26 cellular contexts compared by ENCODE assay signal in genomic region chr11:120054016-120054752, GRCh38.
"Had no signal": no experiment of that assay in that cellular context is flagged by ENCODE, and none has a peak within 500 bp of the region (broad histone marks: within the 10 kb centered on the region; RNA-seq: fewer than 3 reads in every experiment).

No MANE protein-coding gene starts in this region.

- H3K9me3 ChIP-seq: colonic mucosa, heart left ventricle, lower lobe of right lung, pancreas, right lobe of liver, transverse colon had no signal

- H3K27me3 Mint-ChIP-seq: activated naive CD8-positive, alpha-beta T cell treated with anti-CD3 and anti-CD28 coated beads for 36 hours had no signal

- H3K4me3 Mint-ChIP-seq: activated CD4-positive, alpha-beta memory T cell treated with anti-CD3 and anti-CD28 coated beads, Interleukin-2, amount 10 ng/mL, durations not matched to agents 7 days and 5 days; activated CD4-positive, alpha-beta T cell treated with anti-CD3 and anti-CD28 coated beads, Interleukin-2, amount 10 ng/mL, durations not matched to agents 24 days and 14 days; activated naive CD8-positive, alpha-beta T cell treated with anti-CD3 and anti-CD28 coated beads for 36 hours; activated T-cell treated with anti-CD3 and anti-CD28 coated beads, Interleukin-2, amount 50 U/mL, for 24 hours; activated T-helper 17 cell treated with anti-CD3 and anti-CD28 coated beads, Interleukin-2, amount 50 U/mL, for 72 hours; naive thymus-derived CD8-positive, alpha-beta T cell; neural progenitor cell; stimulated activated memory B cell treated with anti-CD40 and anti-IgM and Interleukin-4, amounts not matched to agents 10 μg/mL and 1 μg/mL and 100 μg/mL, for 72 hours; T-helper 2 cell treated with Interferon-gamma antibody and Interleukin-4, amounts not matched to agents 5 μg/mL and 100 μg/mL, for 36 hours had no signal

- H3K9me3 Mint-ChIP-seq: activated CD4-positive, alpha-beta memory T cell treated with anti-CD3 and anti-CD28 coated beads, Interleukin-2, amount 10 ng/mL, durations not matched to agents 7 days and 5 days; activated CD4-positive, alpha-beta T cell treated with anti-CD3 and anti-CD28 coated beads, Interleukin-2, amount 10 ng/mL, durations not matched to agents 24 days and 14 days; activated naive CD8-positive, alpha-beta T cell treated with anti-CD3 and anti-CD28 coated beads for 36 hours; activated T-cell treated with anti-CD3 and anti-CD28 coated beads, Interleukin-2, amount 50 U/mL, for 24 hours; naive thymus-derived CD8-positive, alpha-beta T cell; stimulated activated memory B cell treated with anti-CD40 and anti-IgM and Interleukin-4, amounts not matched to agents 10 μg/mL and 1 μg/mL and 100 μg/mL, for 72 hours; T-helper 2 cell treated with Interferon-gamma antibody and Interleukin-4, amounts not matched to agents 5 μg/mL and 100 μg/mL, for 36 hours had no signal

- H3K4me1 Mint-ChIP-seq: activated CD4-positive, alpha-beta memory T cell treated with anti-CD3 and anti-CD28 coated beads, Interleukin-2, amount 10 ng/mL, durations not matched to agents 7 days and 5 days; activated CD4-positive, alpha-beta T cell treated with anti-CD3 and anti-CD28 coated beads, Interleukin-2, amount 10 ng/mL, durations not matched to agents 24 days and 14 days; activated naive CD8-positive, alpha-beta T cell treated with anti-CD3 and anti-CD28 coated beads for 36 hours; activated T-helper 17 cell treated with anti-CD3 and anti-CD28 coated beads, Interleukin-2, amount 50 U/mL, for 72 hours; naive thymus-derived CD8-positive, alpha-beta T cell; stimulated activated memory B cell treated with anti-CD40 and anti-IgM and Interleukin-4, amounts not matched to agents 10 μg/mL and 1 μg/mL and 100 μg/mL, for 72 hours had no signal

- ATAC-seq: activated CD4-positive, CD25-positive, alpha-beta regulatory T cell treated with anti-CD3 and anti-CD28 coated beads, Interleukin-2, amount 50 U/mL, for 24 hours; activated T-helper 17 cell treated with anti-CD3 and anti-CD28 coated beads, Interleukin-2, amount 50 U/mL, for 72 hours; heart left ventricle; left colon; lower lobe of right lung; naive thymus-derived CD8-positive, alpha-beta T cell; pancreas; right lobe of liver; SK-N-SH treated with all-trans-retinoic acid at 6 μM for 48 hours; stimulated activated memory B cell treated with anti-CD40 and anti-IgM and Interleukin-4, amounts not matched to agents 10 μg/mL and 1 μg/mL and 100 μg/mL, for 72 hours had no signal

- FAIRE-seq: astrocyte, islet of Langerhans, pancreas, small intestine had no signal

- DNase-seq: activated CD4-positive, alpha-beta memory T cell treated with anti-CD3 and anti-CD28 coated beads, Interleukin-2, amount 10 ng/mL, durations not matched to agents 7 days and 5 days; activated CD4-positive, alpha-beta T cell treated with anti-CD3 and anti-CD28 coated beads, Interleukin-2, amount 10 ng/mL, durations not matched to agents 24 days and 14 days; activated naive CD4-positive, alpha-beta T cell; activated naive CD8-positive, alpha-beta T cell treated with anti-CD3 and anti-CD28 coated beads for 36 hours; activated T-cell treated with anti-CD3 and anti-CD28 coated beads, Interleukin-2, amount 50 U/mL, for 24 hours; colonic mucosa; dorsolateral prefrontal cortex; heart left ventricle; left colon; lower lobe of right lung; mesendoderm; naive thymus-derived CD8-positive, alpha-beta T cell; pancreas; right lobe of liver; small intestine; stimulated activated CD4-positive, alpha-beta T cell treated with anti-CD3 and anti-CD28 coated beads, Interleukin-2, amount 100 ng/mL, for 24 hours; transverse colon had no signal

- H3K36me3 Mint-ChIP-seq: activated naive CD8-positive, alpha-beta T cell treated with anti-CD3 and anti-CD28 coated beads for 36 hours; naive thymus-derived CD8-positive, alpha-beta T cell; stimulated activated memory B cell treated with anti-CD40 and anti-IgM and Interleukin-4, amounts not matched to agents 10 μg/mL and 1 μg/mL and 100 μg/mL, for 72 hours had no signal

- H3K4me1 ChIP-seq: colonic mucosa, heart left ventricle, lower lobe of right lung, pancreas, right lobe of liver, transverse colon had no signal

- H3K27me3 ChIP-seq: colonic mucosa, dorsolateral prefrontal cortex, neural progenitor cell, pancreas, right lobe of liver, transverse colon had no signal

- H3K27ac Mint-ChIP-seq: activated CD4-positive, alpha-beta memory T cell treated with anti-CD3 and anti-CD28 coated beads, Interleukin-2, amount 10 ng/mL, durations not matched to agents 7 days and 5 days; activated CD4-positive, alpha-beta T cell treated with anti-CD3 and anti-CD28 coated beads, Interleukin-2, amount 10 ng/mL, durations not matched to agents 24 days and 14 days; activated naive CD8-positive, alpha-beta T cell treated with anti-CD3 and anti-CD28 coated beads for 36 hours; activated T-cell treated with anti-CD3 and anti-CD28 coated beads, Interleukin-2, amount 50 U/mL, for 24 hours; activated T-helper 17 cell treated with anti-CD3 and anti-CD28 coated beads, Interleukin-2, amount 50 U/mL, for 72 hours; neural progenitor cell; stimulated activated memory B cell treated with anti-CD40 and anti-IgM and Interleukin-4, amounts not matched to agents 10 μg/mL and 1 μg/mL and 100 μg/mL, for 72 hours; T-helper 2 cell treated with Interferon-gamma antibody and Interleukin-4, amounts not matched to agents 5 μg/mL and 100 μg/mL, for 36 hours had no signal

- H3K4me2 ChIP-seq: neural progenitor cell had no signal

- H3K36me3 ChIP-seq: colonic mucosa, heart left ventricle, lower lobe of right lung, neural progenitor cell, pancreas, right lobe of liver, transverse colon had no signal

- H3K4me3 ChIP-seq: colonic mucosa, dorsolateral prefrontal cortex, heart left ventricle, lower lobe of right lung, neural progenitor cell, pancreas, right lobe of liver, transverse colon had no signal

- H3K9ac ChIP-seq: neural progenitor cell had no signal

- H3K27ac ChIP-seq: colonic mucosa, dorsolateral prefrontal cortex, heart left ventricle, lower lobe of right lung, neural progenitor cell, pancreas, right lobe of liver, transverse colon, VCaP had no signal
